ENCODE assay signal across 22 cellular contexts in genomic region chr3:66618066-66618465, GRCh38.
DNase-seq lines count a peak whose midpoint lies in the region; ATAC-seq and TF ChIP-seq lines count a peak whose summit lies in the region.
"Had no signal": no experiment of that assay in that cellular context is flagged by ENCODE, and none has a peak within 500 bp of the region (broad histone marks: within the 10 kb centered on the region; RNA-seq: fewer than 3 reads in every experiment).

No MANE protein-coding gene starts in this region.

- H3K36me3 ChIP-seq in BJ (ENCODE audit: control insufficient read depth, insufficient read depth, low read length) (no peaks in the 10 kb centered on the region), ascending aorta (no peaks in the 10 kb centered on the region), suprapubic skin (no peaks in the 10 kb centered on the region)
- H3K36me3 ChIP-seq: adrenal gland, heart right ventricle, spleen, vagina had no signal

- no peaks in the 10 kb centered on the region for H3K27me3 Mint-ChIP-seq in type B pancreatic cell
- H3K27me3 Mint-ChIP-seq in stimulated activated naive CD8-positive, alpha-beta T cell treated with anti-CD3 and anti-CD28 coated beads, Interleukin-15, amount 100 ng/mL, for 72 hours = no peaks in the 10 kb centered on the region

- no peak overlapping the region for H3K4me3 ChIP-seq in BJ (ENCODE audit: low read depth, low read length)
- no peak overlapping the region for H3K4me3 ChIP-seq in ascending aorta
- no peak overlapping the region for H3K4me3 ChIP-seq in fibroblast of villous mesenchyme (ENCODE audit: low read depth, low read length)
- no peak overlapping the region for H3K4me3 ChIP-seq in suprapubic skin
- H3K4me3 ChIP-seq: adrenal gland, heart right ventricle, PC-9, spleen, vagina had no signal

- DNase-seq in BJ (ENCODE audit: low read depth) (peak; percentile 77), ascending aorta (ENCODE audit: low spot score in 2 of 2) (no peak), fibroblast of villous mesenchyme (ENCODE audit: low read depth) (peak; percentile 43), suprapubic skin (ENCODE audit: low spot score in 2 of 2) (no peak), type B pancreatic cell (ENCODE audit: extremely low spot score, unreplicated experiment) (no peak), NCI-H2081 treated with DMSO at 0.1 percent for 48 hours (lab: John Stamatoyannopoulos, UW) (no peak), NCI-H1694 (lab: John Stamatoyannopoulos, UW) (no peak)
- no peak for DNase-seq in stimulated activated naive CD8-positive, alpha-beta T cell treated with anti-CD3 and anti-CD28 coated beads, Interleukin-15, amount 100 ng/mL, for 72 hours
- DNase-seq: activated CD8-positive, alpha-beta memory T cell treated with anti-CD3 and anti-CD28 coated beads, Interleukin-2, amount 50 U/mL, for 4 hours; adrenal gland; DND-41; effector CD4-positive, alpha-beta T cell; heart right ventricle; NCI-H1048; NCI-H2029 treated with DMSO at 0.1 percent for 48 hours; NCI-H446; PC-9; spleen; stimulated activated CD4-positive, alpha-beta T cell treated with anti-CD3 and anti-CD28 coated beads, Interleukin-4, amount 100 ng/mL, for 24 hours had no signal

- no peaks in the 10 kb centered on the region for H3K9me3 ChIP-seq in ascending aorta
- no peaks in the 10 kb centered on the region for H3K9me3 ChIP-seq in suprapubic skin
- H3K9me3 ChIP-seq: adrenal gland, heart right ventricle, spleen, vagina had no signal

- no peaks in the 10 kb centered on the region for H3K36me3 Mint-ChIP-seq in type B pancreatic cell

- TF ChIP-seq POLR2A in suprapubic skin (IDR thresholded peaks at IDR 0.05) = no peak

- H3K4me1 ChIP-seq in ascending aorta (peaks cover 0 to 25% of the 10 kb centered on the region in 2 donors), suprapubic skin (peaks cover 6% of the 10 kb centered on the region)
- H3K4me1 ChIP-seq: adrenal gland, spleen, vagina had no signal

- no peak overlapping the region for H3K27ac Mint-ChIP-seq in type B pancreatic cell
- no peak overlapping the region for H3K27ac Mint-ChIP-seq in stimulated activated naive CD8-positive, alpha-beta T cell treated with anti-CD3 and anti-CD28 coated beads, Interleukin-15, amount 100 ng/mL, for 72 hours
- H3K27ac Mint-ChIP-seq: T-helper 1 cell treated with Interleukin-12 subunit alpha and Interleukin-12 subunit beta and Interleukin-4 antibody, amounts not matched to agents 30 μg/mL and 1 μg/mL, for 36 hours had no signal

- WGBS in suprapubic skin = 51% methylated on average over 4 of the region's 4 CpGs

- ATAC-seq in stimulated activated naive CD8-positive, alpha-beta T cell treated with anti-CD3 and anti-CD28 coated beads, Interleukin-15, amount 100 ng/mL, for 72 hours = no peak
- ATAC-seq: heart right ventricle had no signal

- CTCF ChIA-PET in BJ (lab: Yijun Ruan, JAX) = interaction anchor here (0.7 to 1.7 kb wide), 4 partner anchors 15 to 130 kb away, joined by 3 to 5 read pairs (median 3); no protein-coding TSS in a partner anchor

- TF ChIP-seq EP300 in suprapubic skin (IDR thresholded peaks at IDR 0.05) = no peak

- H3K27me3 ChIP-seq in BJ (ENCODE audit: control insufficient read depth, insufficient read depth, low read length) (no peaks in the 10 kb centered on the region), ascending aorta (no peaks in the 10 kb centered on the region), suprapubic skin (no peaks in the 10 kb centered on the region)
- H3K27me3 ChIP-seq: adrenal gland, heart right ventricle, spleen, vagina had no signal

- H3K27ac ChIP-seq in ascending aorta (peak overlapping the region; percentile 63 to 77), suprapubic skin (peak overlapping the region; percentile 13)
- H3K27ac ChIP-seq: adrenal gland, heart right ventricle, PC-9, spleen, vagina had no signal

- peaks cover 5% of the 10 kb centered on the region for H3K4me1 Mint-ChIP-seq in type B pancreatic cell (ENCODE audit: unreplicated experiment)
- H3K4me1 Mint-ChIP-seq in stimulated activated naive CD8-positive, alpha-beta T cell treated with anti-CD3 and anti-CD28 coated beads, Interleukin-15, amount 100 ng/mL, for 72 hours = no peaks in the 10 kb centered on the region
- H3K4me1 Mint-ChIP-seq: central memory CD8-positive, alpha-beta T cell had no signal

- no peak overlapping the region for H3K4me3 Mint-ChIP-seq in type B pancreatic cell
- H3K4me3 Mint-ChIP-seq in stimulated activated naive CD8-positive, alpha-beta T cell treated with anti-CD3 and anti-CD28 coated beads, Interleukin-15, amount 100 ng/mL, for 72 hours = no peak overlapping the region
- H3K4me3 Mint-ChIP-seq: central memory CD8-positive, alpha-beta T cell; T-helper 1 cell treated with Interleukin-12 subunit alpha and Interleukin-12 subunit beta and Interleukin-4 antibody, amounts not matched to agents 30 μg/mL and 1 μg/mL, for 36 hours had no signal

- POLR2A ChIA-PET in BJ (lab: Charles Lee) = no interaction called here

- TF ChIP-seq CTCF in BJ (IDR thresholded peaks at IDR 0.05; ENCODE audit: insufficient read depth, low read depth, low read length) (no peak), ascending aorta (IDR thresholded peaks at IDR 0.05) (no peak), fibroblast of villous mesenchyme (IDR thresholded peaks at IDR 0.05; ENCODE audit: insufficient read depth, low read depth, low read length) (no peak), suprapubic skin (IDR thresholded peaks at IDR 0.05) (no peak), type B pancreatic cell (conservative IDR thresholded peaks at IDR 0.05) (no peak)

- intact Hi-C loops in ascending aorta (cut with DNase I) = loop anchor here (5.0 kb wide), 1 partner anchor 116 kb away; the partner anchor contains the start of gene LRIG1

- no peaks in the 10 kb centered on the region for H3K9me3 Mint-ChIP-seq in type B pancreatic cell
- H3K9me3 Mint-ChIP-seq in stimulated activated naive CD8-positive, alpha-beta T cell treated with anti-CD3 and anti-CD28 coated beads, Interleukin-15, amount 100 ng/mL, for 72 hours = no peaks in the 10 kb centered on the region
- H3K9me3 Mint-ChIP-seq: central memory CD8-positive, alpha-beta T cell; T-helper 1 cell treated with Interleukin-12 subunit alpha and Interleukin-12 subunit beta and Interleukin-4 antibody, amounts not matched to agents 30 μg/mL and 1 μg/mL, for 36 hours had no signal

Comparison
In these comparisons a context has a peak if more than half of its experiments do, and no peak if none do; other contexts are left out.
1. DNase-seq: peak in BJ (single experiment) and fibroblast of villous mesenchyme (single experiment); none in ascending aorta (0 of 2), suprapubic skin (0 of 2), type B pancreatic cell (single experiment), NCI-H2081 treated with DMSO at 0.1 percent for 48 hours (single experiment), NCI-H1694 (single experiment) and stimulated activated naive CD8-positive, alpha-beta T cell treated with anti-CD3 and anti-CD28 coated beads, Interleukin-15, amount 100 ng/mL, for 72 hours (0 of 2).